Comparison of ENCODE assay signal across 8 cellular contexts in the genomic region with DNA sequence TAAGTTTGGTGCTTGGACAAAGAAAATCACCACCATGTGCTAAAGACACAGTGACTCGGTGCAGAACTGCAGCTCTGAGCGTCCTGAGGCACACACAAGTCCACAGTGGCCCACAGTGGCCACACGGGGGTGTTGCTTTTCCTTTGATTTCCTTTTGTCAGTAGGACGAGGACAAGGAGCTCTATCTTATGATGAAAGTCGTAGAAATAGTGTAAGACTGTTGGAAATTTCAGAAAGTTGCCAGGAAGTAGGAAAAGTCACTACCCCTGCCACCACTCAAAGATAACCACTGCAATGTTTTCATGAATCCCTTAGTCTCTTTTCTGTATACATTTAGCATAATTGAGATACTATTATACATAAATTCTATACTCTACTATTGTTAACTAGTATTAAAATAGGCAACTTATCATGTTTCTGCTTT.
DNase-seq lines count a peak whose midpoint lies in the region; ATAC-seq and TF ChIP-seq lines count a peak whose summit lies in the region.

No MANE protein-coding gene starts in this region.

- no peaks in the 10 kb centered on the region for H3K9me3 ChIP-seq in Peyer's patch
- H3K9me3 ChIP-seq in esophagus squamous epithelium = no peaks in the 10 kb centered on the region

- POLR2A ChIA-PET in AG04449 (lab: Yijun Ruan, JAX) = interaction anchor here (1.1 kb wide), 1 partner anchor 142 kb away, joined by 3 read pairs; no protein-coding TSS in a partner anchor

- CTCF ChIA-PET in AG04449 (lab: Yijun Ruan, JAX) = interaction anchor here (0.6 to 4.6 kb wide), 45 partner anchors 9 to 726 kb away, joined by 3 to 78 read pairs (median 4); no protein-coding TSS in a partner anchor

- H3K36me3 ChIP-seq in Peyer's patch = peaks cover 0 to 29% (median 0%) of the 10 kb centered on the region in 3 donors
- H3K36me3 ChIP-seq in esophagus squamous epithelium = peaks cover 0 to 31% (median 0%) of the 10 kb centered on the region in 3 donors

- H3K4me1 Mint-ChIP-seq in nephron progenitor cell = peaks cover 17% of the 10 kb centered on the region

- H3K9me3 Mint-ChIP-seq in nephron progenitor cell = no peaks in the 10 kb centered on the region

- TF ChIP-seq CTCF in AG04449 (IDR thresholded peaks at IDR 0.05; ENCODE audit: insufficient read depth, low read length, missing control alignments) (peak; percentile 75), Peyer's patch (IDR thresholded peaks at IDR 0.05) (peak in 4 of 6 experiments; percentile 50 to 80 (median 76)), esophagus squamous epithelium (IDR thresholded peaks at IDR 0.05) (peak; percentile 46 to 81 (median 66)), nephron progenitor cell (IDR thresholded peaks at IDR 0.05) (peak; percentile 65)

- H3K27ac ChIP-seq in Peyer's patch = peak overlapping the region in 1 of 4 donors; percentile 6
- no peak overlapping the region for H3K27ac ChIP-seq in esophagus squamous epithelium

- H3K27ac Mint-ChIP-seq in nephron progenitor cell = no peak overlapping the region

- 16 to 26% methylated on average over 3 to 5 of the region's 5 CpGs for WGBS in esophagus squamous epithelium, 2 donors

- H3K27me3 ChIP-seq in Peyer's patch (no peaks in the 10 kb centered on the region), esophagus squamous epithelium (no peaks in the 10 kb centered on the region)

- H3K4me1 ChIP-seq in Peyer's patch = no peaks in the 10 kb centered on the region
- H3K4me1 ChIP-seq in esophagus squamous epithelium = no peaks in the 10 kb centered on the region

- intact Hi-C loops in esophagus squamous epithelium (cut with DNase I) = loop anchor here (10.0 kb wide), 1 partner anchor 171 kb away; no protein-coding TSS in a partner anchor

- DNase-seq in AG04449 (ENCODE audit: low read depth, low spot score) (peak; percentile 59), Peyer's patch (peak; percentile 28 to 81 (median 66)), esophagus squamous epithelium (lab: John Stamatoyannopoulos, UW) (no peak), nephron progenitor cell (peak; percentile 47), NCI-H774 (lab: John Stamatoyannopoulos, UW) (no peak)
- DNase-seq in activated CD8-positive, alpha-beta memory T cell treated with anti-CD3 and anti-CD28 coated beads for 24 hours = no peak
- no peak for DNase-seq in stimulated activated CD4-positive, alpha-beta T cell treated with anti-CD3 and anti-CD28 coated beads, Interleukin-1b, Interleukin-23, amount 100 ng/mL, for 48 hours

- H3K36me3 Mint-ChIP-seq in nephron progenitor cell (ENCODE audit: low read depth) = peaks cover 47% of the 10 kb centered on the region

- H3K27me3 Mint-ChIP-seq in nephron progenitor cell (ENCODE audit: low read depth, poor library complexity) = peaks cover 5% of the 10 kb centered on the region

- ATAC-seq in GM18502 (IDR thresholded peaks at IDR 0.05; ENCODE audit: poor library complexity, unreplicated experiment) = peak; percentile 47

- TF ChIP-seq POLR2A in Peyer's patch (IDR thresholded peaks at IDR 0.05) (no peak), esophagus squamous epithelium (IDR thresholded peaks at IDR 0.05) (no peak)

- no peak overlapping the region for H3K4me3 ChIP-seq in AG04449 (ENCODE audit: low read depth, low read length)
- no peak overlapping the region for H3K4me3 ChIP-seq in Peyer's patch
- H3K4me3 ChIP-seq in esophagus squamous epithelium = no peak overlapping the region

- no peak overlapping the region for H3K4me3 Mint-ChIP-seq in nephron progenitor cell

Comparison
In these comparisons a context has a peak if more than half of its experiments do, and no peak if none do; other contexts are left out.
1. DNase-seq: peak in AG04449 (single experiment), Peyer's patch (3 of 3) and nephron progenitor cell (single experiment); none in esophagus squamous epithelium (single experiment), NCI-H774 (single experiment), activated CD8-positive, alpha-beta memory T cell treated with anti-CD3 and anti-CD28 coated beads for 24 hours (single experiment) and stimulated activated CD4-positive, alpha-beta T cell treated with anti-CD3 and anti-CD28 coated beads, Interleukin-1b, Interleukin-23, amount 100 ng/mL, for 48 hours (single experiment).
2. Peak in every context shown above with its lines, with median percentiles within 50 percentile points of each other: CTCF ChIP-seq.